In genomic region chr3:11627612-11628011, GRCh38 we compare ENCODE assay signal across 20 cellular contexts.
"Had no signal": no experiment of that assay in that cellular context is flagged by ENCODE, and none has a peak within 500 bp of the region (broad histone marks: within the 10 kb centered on the region; RNA-seq: fewer than 3 reads in every experiment).

No MANE protein-coding gene starts in this region.

- H3K27ac ChIP-seq: foreskin keratinocyte, pancreas, tibial nerve had no signal

- H3K9me3 ChIP-seq: pancreas, testis, tibial nerve had no signal

- H3K4me3 ChIP-seq: lung, pancreas, testis, tibial nerve had no signal

- H3K27ac Mint-ChIP-seq: dendritic cell treated with granulocyte-macrophage colony-stimulating factor and Interleukin-4, amounts not matched to agents 40 ng/mL and 50 ng/mL, for 4 days; naive B cell; nephron; progenitor cell of endocrine pancreas had no signal

- H3K27me3 ChIP-seq: foreskin keratinocyte, pancreas, testis, tibial nerve had no signal

- H3K9me3 Mint-ChIP-seq: dendritic cell treated with granulocyte-macrophage colony-stimulating factor and Interleukin-4, amounts not matched to agents 40 ng/mL and 50 ng/mL, for 4 days; naive B cell; nephron had no signal

- H3K27me3 Mint-ChIP-seq: dendritic cell treated with granulocyte-macrophage colony-stimulating factor and Interleukin-4, amounts not matched to agents 40 ng/mL and 50 ng/mL, for 4 days; naive B cell; progenitor cell of endocrine pancreas had no signal

- H3K36me3 ChIP-seq: pancreas, tibial nerve had no signal

- DNase-seq: erythroblast; foreskin keratinocyte; kidney; left cardiac atrium; left ventricle myocardium superior; mesenchymal stem cell; midbrain; naive B cell; occipital lobe; pancreas; right cardiac atrium; small intestine; stimulated activated CD4-positive, alpha-beta T cell treated with anti-CD3 and anti-CD28 coated beads, Interleukin-12 subunit alpha, Interleukin-12 subunit beta, amount 100 ng/mL, for 4 hours; stimulated activated naive CD4-positive, alpha-beta T cell treated with Interleukin-2 at 50 U/mL for 16 hours; testis had no signal

- H3K4me3 Mint-ChIP-seq: dendritic cell treated with granulocyte-macrophage colony-stimulating factor and Interleukin-4, amounts not matched to agents 40 ng/mL and 50 ng/mL, for 4 days; naive B cell; nephron had no signal

- ATAC-seq: foreskin keratinocyte, left cardiac atrium, left ventricle myocardium superior, pancreas, right cardiac atrium had no signal
